In the genomic region with DNA sequence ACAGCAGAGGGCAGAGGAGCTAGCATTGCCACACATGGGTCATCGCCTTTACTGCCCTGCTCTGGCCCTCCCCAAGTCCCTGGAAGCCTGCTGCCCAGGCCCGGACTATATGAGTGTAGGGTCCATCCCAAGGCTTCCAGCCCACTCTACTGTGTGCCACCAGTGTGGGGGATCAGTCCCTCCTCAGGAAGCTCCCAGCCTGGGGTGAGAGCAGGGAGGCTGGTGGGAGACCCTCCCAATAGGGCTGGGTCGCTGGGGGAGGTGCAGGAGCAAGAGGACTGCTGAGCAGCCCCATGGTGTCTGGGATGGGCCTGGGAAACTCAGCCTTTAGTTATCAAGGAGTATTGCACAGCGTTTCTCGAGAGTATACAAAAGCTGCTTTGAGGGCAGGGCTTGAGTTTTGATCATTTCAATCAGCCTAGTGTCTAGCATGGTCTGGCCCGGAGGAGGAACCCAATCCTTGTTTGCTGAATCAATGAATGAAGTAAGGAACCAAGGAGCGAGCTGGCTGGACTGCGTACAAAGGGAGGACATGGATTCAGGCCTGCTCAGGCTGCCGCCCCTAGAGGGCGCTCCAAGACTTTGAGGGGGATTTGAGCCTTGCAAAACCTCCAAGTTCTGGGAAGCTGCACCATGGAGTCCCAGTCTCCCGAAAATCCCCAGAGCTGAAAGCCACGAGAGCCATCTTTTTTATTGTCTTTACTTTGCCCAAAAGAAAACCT, we compare ENCODE assay signal across 8 cellular contexts.
DNase-seq lines count a peak whose midpoint lies in the region; ATAC-seq and TF ChIP-seq lines count a peak whose summit lies in the region.

No MANE protein-coding gene starts in this region.

- H3K4me1 ChIP-seq in naive thymus-derived CD4-positive, alpha-beta T cell (ENCODE audit: control insufficient read depth in 2 of 2, insufficient read depth in 2 of 2, low read length in 2 of 2), result peaks cover 5 to 6% of the 10 kb centered on the region in 2 donors
- H3K4me1 ChIP-seq in testis, result peaks cover 11% of the 10 kb centered on the region

- no peaks in the 10 kb centered on the region for H3K9me3 ChIP-seq in naive thymus-derived CD4-positive, alpha-beta T cell (ENCODE audit: control insufficient read depth in 2 of 3, low read length in 3 of 3)
- no peaks in the 10 kb centered on the region for H3K9me3 ChIP-seq in testis

- peak; percentile 50 for ATAC-seq in naive thymus-derived CD4-positive, alpha-beta T cell
- ATAC-seq in GM21717 (IDR thresholded peaks at IDR 0.05; ENCODE audit: unreplicated experiment), result no peak

- H3K27me3 Mint-ChIP-seq in naive thymus-derived CD4-positive, alpha-beta T cell, result no peaks in the 10 kb centered on the region

- no peak overlapping the region for H3K4me3 ChIP-seq in naive thymus-derived CD4-positive, alpha-beta T cell (ENCODE audit: low read length)
- no peak overlapping the region for H3K4me3 ChIP-seq in testis

- H3K36me3 ChIP-seq in naive thymus-derived CD4-positive, alpha-beta T cell (ENCODE audit: control insufficient read depth in 2 of 3, insufficient read depth in 3 of 3, low read length in 3 of 3), result no peaks in the 10 kb centered on the region
- H3K36me3 ChIP-seq in testis (ENCODE audit: low read depth, missing control alignments), result no peaks in the 10 kb centered on the region

- peak; percentile 12 for DNase-seq in CMK (ENCODE audit: low read depth)
- peak; percentile 91 for DNase-seq in HS-27A (ENCODE audit: low read depth)
- DNase-seq in NCI-H82 (lab: John Stamatoyannopoulos, UW), result peak; percentile 91
- DNase-seq in activated T-cell treated with anti-CD3 and anti-CD28 coated beads for 24 hours (ENCODE audit: low read depth), result peak; percentile 25
- DNase-seq in fibroblast of gingiva (ENCODE audit: low read depth), result peak; percentile 92
- DNase-seq in naive thymus-derived CD4-positive, alpha-beta T cell, result peak in 6 of 9 donors; percentile 13 to 59 (median 30)
- peak; percentile 87 for DNase-seq in testis

- H3K9me3 Mint-ChIP-seq in naive thymus-derived CD4-positive, alpha-beta T cell, result no peaks in the 10 kb centered on the region

- H3K27ac ChIP-seq in naive thymus-derived CD4-positive, alpha-beta T cell (ENCODE audit: low read depth, low read length), result no peak overlapping the region
- H3K27ac ChIP-seq in testis, result no peak overlapping the region

- TF ChIP-seq CTCF in testis (IDR thresholded peaks at IDR 0.05), result peak; percentile 59 to 85 (median 71)

- TF ChIP-seq POLR2A in testis (IDR thresholded peaks at IDR 0.05), result no peak

- no peaks in the 10 kb centered on the region for H3K27me3 ChIP-seq in naive thymus-derived CD4-positive, alpha-beta T cell (ENCODE audit: control insufficient read depth in 2 of 2, insufficient read depth in 2 of 2, low read length in 2 of 2)
- H3K27me3 ChIP-seq in testis, result no peaks in the 10 kb centered on the region

- H3K4me3 Mint-ChIP-seq in naive thymus-derived CD4-positive, alpha-beta T cell, result no peak overlapping the region

- no peak overlapping the region for H3K27ac Mint-ChIP-seq in naive thymus-derived CD4-positive, alpha-beta T cell

- POLR2A ChIA-PET in naive thymus-derived CD4-positive, alpha-beta T cell (lab: Charles Lee), result interaction anchor here (1.5 kb wide), 1 partner anchor 600 kb away, joined by 4 read pairs; no protein-coding TSS in a partner anchor

- WGBS in testis, 2 donors, result 44 to 47% methylated on average over 10 to 12 of the region's 12 CpGs

- no peaks in the 10 kb centered on the region for H3K36me3 Mint-ChIP-seq in naive thymus-derived CD4-positive, alpha-beta T cell

- peaks cover 5 to 19% (median 14%) of the 10 kb centered on the region in 7 donors for H3K4me1 Mint-ChIP-seq in naive thymus-derived CD4-positive, alpha-beta T cell

- CTCF ChIA-PET in naive thymus-derived CD4-positive, alpha-beta T cell (lab: Charles Lee), result interaction anchor here (0.6 to 15.1 kb wide), 12 partner anchors 8 to 612 kb away, joined by 3 to 259 read pairs (median 4); no protein-coding TSS in a partner anchor

- intact Hi-C loops in naive thymus-derived CD4-positive, alpha-beta T cell (cut with micrococcal nuclease), result loop anchor here (1.0 kb wide), 2 partner anchors 600 to 606 kb away; no protein-coding TSS in a partner anchor
- intact Hi-C loops in testis (cut with DNase I; ENCODE audit: low total_unique reads), result no loop called here

Comparison
In these comparisons a context has a peak if more than half of its experiments do, and no peak if none do; other contexts are left out.
1. DNase-seq: peak in every context shown above with its lines; median percentile 92 in fibroblast of gingiva; 91 in HS-27A; 91 in NCI-H82; 87 in testis; 30 in naive thymus-derived CD4-positive, alpha-beta T cell; 25 in activated T-cell treated with anti-CD3 and anti-CD28 coated beads for 24 hours; 12 in CMK.